1 cellular context compared by ENCODE assay signal in the genomic region with DNA sequence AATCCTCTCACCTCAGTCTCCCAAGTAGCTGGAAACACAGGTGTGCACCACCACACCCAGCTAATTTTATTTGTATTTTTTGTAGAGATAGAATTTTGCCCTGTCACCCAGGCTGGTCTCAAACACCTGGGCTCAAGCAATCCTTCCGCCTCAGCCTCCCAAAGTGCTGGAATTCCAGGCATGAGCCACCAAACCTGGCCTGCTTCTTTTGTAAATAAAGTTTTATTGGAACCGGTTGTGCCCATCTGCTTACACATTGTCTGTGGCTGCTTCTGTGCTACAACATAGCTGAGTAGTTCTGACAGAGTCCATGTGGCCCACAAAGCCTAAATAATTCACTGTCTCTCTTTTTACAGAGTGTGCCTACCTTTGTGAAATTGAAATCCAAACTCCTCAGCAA.
TF ChIP-seq lines count a peak whose summit lies in the region.

No MANE protein-coding gene starts in this region.

TF ChIP-seq in HepG2, 621 proteins besides CTCF, POLR2A, EP300 and RAD21 (continued from another document):
- no peak for TF ChIP-seq MNT (IDR thresholded peaks at IDR 0.05)
